28 cellular contexts compared by ENCODE assay signal in the genomic region with DNA sequence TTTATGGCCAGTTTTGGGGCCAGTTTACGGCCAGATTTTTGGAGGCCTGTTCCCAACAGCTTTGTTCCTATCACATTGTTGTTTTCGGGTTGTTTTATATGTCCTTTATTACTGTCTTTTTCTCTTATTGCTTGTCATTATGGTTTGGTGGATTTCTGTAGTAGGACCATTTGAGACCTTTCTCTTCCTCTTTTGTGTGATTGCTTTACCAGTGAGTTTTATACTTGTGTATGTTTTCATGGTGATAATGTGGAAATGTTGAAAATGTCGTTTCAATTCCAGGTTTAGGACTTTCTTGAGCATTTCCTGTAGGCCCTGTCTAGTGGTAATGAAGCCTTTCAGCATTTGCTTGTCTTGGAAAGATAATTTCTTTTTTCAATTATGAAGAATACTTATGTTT.
"Had no signal": no experiment of that assay in that cellular context is flagged by ENCODE, and none has a peak within 500 bp of the region (broad histone marks: within the 10 kb centered on the region; RNA-seq: fewer than 3 reads in every experiment).

No MANE protein-coding gene starts in this region.

- DNase-seq: activated CD4-positive, alpha-beta T cell treated with anti-CD3 and anti-CD28 coated beads, Interleukin-2, amount 10 ng/mL, durations not matched to agents 24 days and 14 days; activated CD4-positive, alpha-beta T cell treated with anti-CD3 and anti-CD28 coated beads, Interleukin-2, amount 50 U/mL, for 4 hours; activated CD8-positive, alpha-beta T cell treated with anti-CD3 and anti-CD28 coated beads for 36 hours; activated gamma-delta T cell treated with Interleukin-2 at 50 U/mL for 16 hours; activated naive CD4-positive, alpha-beta T cell treated with anti-CD3 and anti-CD28 coated beads, Interleukin-2, amount 10 ng/mL, durations not matched to agents 7 days and 5 days; activated naive CD8-positive, alpha-beta T cell treated with anti-CD3 and anti-CD28 coated beads for 36 hours; activated T-cell treated with anti-CD3 and anti-CD28 coated beads, Interleukin-2, amount 50 U/mL, for 1 hour; activated T-cell treated with anti-CD3 and anti-CD28 coated beads, Interleukin-2, amount 50 U/mL, for 72 hours; amniotic stem cell; aorta; brain microvascular endothelial cell; central memory CD4-positive, alpha-beta T cell; Karpas-422; KBM-7; NCI-H1048; NCI-H1105 treated with DMSO at 0.1 percent for 48 hours; NCI-H1436; NCI-H1694; NCI-H1930; NCI-H345; NCI-H524 treated with DMSO at 0.1 percent for 48 hours; NK-92 treated with Interleukin-12 subunit alpha and Interleukin-12 subunit beta, amount 100 ng/mL, for 24 hours; PC-9; Right ventricle myocardium superior; SJCRH30; T1000 had no signal

- H3K4me3 Mint-ChIP-seq: activated CD4-positive, alpha-beta T cell treated with anti-CD3 and anti-CD28 coated beads, Interleukin-2, amount 10 ng/mL, durations not matched to agents 24 days and 14 days; activated CD8-positive, alpha-beta T cell treated with anti-CD3 and anti-CD28 coated beads for 36 hours; activated naive CD4-positive, alpha-beta T cell treated with anti-CD3 and anti-CD28 coated beads, Interleukin-2, amount 10 ng/mL, durations not matched to agents 7 days and 5 days; activated naive CD8-positive, alpha-beta T cell treated with anti-CD3 and anti-CD28 coated beads for 36 hours; activated T-cell treated with anti-CD3 and anti-CD28 coated beads, Interleukin-2, amount 50 U/mL, for 72 hours; activated T-helper 17 cell treated with anti-CD3 and anti-CD28 coated beads, Interleukin-2, amount 50 U/mL, for 72 hours had no signal

- H3K4me1 Mint-ChIP-seq: activated CD4-positive, alpha-beta T cell treated with anti-CD3 and anti-CD28 coated beads, Interleukin-2, amount 10 ng/mL, durations not matched to agents 24 days and 14 days; activated naive CD4-positive, alpha-beta T cell treated with anti-CD3 and anti-CD28 coated beads, Interleukin-2, amount 10 ng/mL, durations not matched to agents 7 days and 5 days; activated naive CD8-positive, alpha-beta T cell treated with anti-CD3 and anti-CD28 coated beads for 36 hours; activated T-helper 17 cell treated with anti-CD3 and anti-CD28 coated beads, Interleukin-2, amount 50 U/mL, for 72 hours had no signal

- ATAC-seq: activated CD8-positive, alpha-beta T cell treated with anti-CD3 and anti-CD28 coated beads for 36 hours; activated T-cell treated with anti-CD3 and anti-CD28 coated beads, Interleukin-2, amount 50 U/mL, for 72 hours; activated T-helper 17 cell treated with anti-CD3 and anti-CD28 coated beads, Interleukin-2, amount 50 U/mL, for 72 hours had no signal

- H3K27me3 Mint-ChIP-seq: activated CD8-positive, alpha-beta T cell treated with anti-CD3 and anti-CD28 coated beads for 36 hours; activated naive CD8-positive, alpha-beta T cell treated with anti-CD3 and anti-CD28 coated beads for 36 hours; activated T-helper 17 cell treated with anti-CD3 and anti-CD28 coated beads, Interleukin-2, amount 50 U/mL, for 72 hours had no signal

- H3K4me3 ChIP-seq: PC-9, SJCRH30, SK-N-MC had no signal

- H3K27ac Mint-ChIP-seq: activated CD4-positive, alpha-beta T cell treated with anti-CD3 and anti-CD28 coated beads, Interleukin-2, amount 10 ng/mL, durations not matched to agents 24 days and 14 days; activated CD8-positive, alpha-beta T cell treated with anti-CD3 and anti-CD28 coated beads for 36 hours; activated naive CD4-positive, alpha-beta T cell treated with anti-CD3 and anti-CD28 coated beads, Interleukin-2, amount 10 ng/mL, durations not matched to agents 7 days and 5 days; activated naive CD8-positive, alpha-beta T cell treated with anti-CD3 and anti-CD28 coated beads for 36 hours; activated T-cell treated with anti-CD3 and anti-CD28 coated beads, Interleukin-2, amount 50 U/mL, for 72 hours; activated T-helper 17 cell treated with anti-CD3 and anti-CD28 coated beads, Interleukin-2, amount 50 U/mL, for 72 hours had no signal
